ENCODE assay signal across 12 cellular contexts in the genomic region with DNA sequence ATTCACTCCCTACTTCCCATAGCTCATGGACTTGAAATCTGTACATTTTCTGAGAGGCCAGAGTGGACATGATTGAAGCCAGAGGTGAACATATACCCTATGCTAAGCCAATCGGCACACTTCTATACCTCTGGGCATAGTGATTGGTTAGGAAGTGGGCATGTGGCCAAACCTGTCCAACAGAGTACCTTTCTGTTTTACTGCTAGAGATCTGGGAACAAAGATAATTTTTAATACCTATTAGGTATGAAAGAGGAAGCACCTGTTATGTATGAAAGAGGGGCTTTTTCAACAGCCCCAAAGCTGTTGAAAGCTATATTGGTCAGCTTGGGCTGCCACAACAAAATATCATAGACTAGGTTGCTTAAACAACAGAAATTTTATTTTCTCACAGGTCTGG. TPM values are rescaled to one million over a fixed set of nuclear protein-coding genes. Genes with fewer than 3 reads are reported as not detected.
DNase-seq lines count a peak whose midpoint lies in the region; ATAC-seq, FAIRE-seq and TF ChIP-seq lines count a peak whose summit lies in the region.
"Had no signal": no experiment of that assay in that cellular context is flagged by ENCODE, and none has a peak within 500 bp of the region (broad histone marks: within the 10 kb centered on the region; RNA-seq: fewer than 3 reads in every experiment).

No MANE protein-coding gene starts in this region.

- H3K36me3 ChIP-seq in keratinocyte (ENCODE audit: control insufficient read depth in 2 of 2, extremely low read depth in 1 of 2, insufficient read depth in 2 of 2, low read length in 2 of 2) = peaks cover 5 to 9% of the 10 kb centered on the region in 2 experiments
- no peaks in the 10 kb centered on the region for H3K36me3 ChIP-seq in mammary epithelial cell (ENCODE audit: insufficient read depth, low read length)
- H3K36me3 ChIP-seq: thyroid gland had no signal

- no TSS peak for BruUV-seq in mammary epithelial cell (replicated peaks; lab: Mats Ljungman, UMichigan)

- H3K79me2 ChIP-seq in keratinocyte (ENCODE audit: control insufficient read depth, insufficient read depth, low read length) (peaks cover 72% of the 10 kb centered on the region), mammary epithelial cell (ENCODE audit: insufficient read depth, low read length) (peaks cover 84% of the 10 kb centered on the region)

- dilution Hi-C loops in keratinocyte (cut with MboI; ENCODE audit: extremely low pct_ligation_motif_present, low sequenced_read_pairs) = no loop called here
- dilution Hi-C loops in mammary epithelial cell (cut with HindIII; ENCODE audit: low sequenced_read_pairs) = no loop called here

- FAIRE-seq in keratinocyte (lab: Jason Lieb, UNC) = peak; percentile 23
- FAIRE-seq: endothelial cell of umbilical vein had no signal

- no peak for DNase-seq in keratinocyte (ENCODE audit: low read depth, low spot score)
- DNase-seq in NCI-H1105 treated with DMSO at 0.1 percent for 48 hours (lab: John Stamatoyannopoulos, UW) = no peak
- DNase-seq in NCI-H187 (lab: John Stamatoyannopoulos, UW) = no peak
- DNase-seq in HuH-7.5 (ENCODE audit: low spot score) = no peak
- DNase-seq in mammary epithelial cell = no peak
- DNase-seq: activated T-cell treated with anti-CD3 and anti-CD28 coated beads, Interleukin-2, amount 50 U/mL, for 48 hours; NCI-H2171 treated with DMSO at 0.1 percent for 48 hours; thyroid gland had no signal

- no peaks in the 10 kb centered on the region for H3K9me1 ChIP-seq in keratinocyte (ENCODE audit: control insufficient read depth, extremely low read depth, insufficient read depth, low read length)

- no peak for TF ChIP-seq CTCF in keratinocyte (optimal IDR thresholded peaks at IDR 0.05 in 1 of 3, IDR thresholded peaks at IDR 0.05 in 1 of 3, conservative IDR thresholded peaks at IDR 0.05 in 1 of 3; ENCODE audit: extremely low read depth in 1 of 3, insufficient read depth in 2 of 3, low read length in 3 of 3)
- no peak for TF ChIP-seq CTCF in mammary epithelial cell (conservative IDR thresholded peaks at IDR 0.05 in 1 of 2, IDR thresholded peaks at IDR 0.05 in 1 of 2; ENCODE audit: extremely low read depth in 1 of 2, insufficient read depth in 1 of 2, low read depth in 1 of 2, low read length in 2 of 2)

- H3K27ac ChIP-seq in keratinocyte (ENCODE audit: control insufficient read depth, insufficient read depth, low read length) (no peak overlapping the region), mammary epithelial cell (ENCODE audit: insufficient read depth, low read depth, low read length) (no peak overlapping the region)
- H3K27ac ChIP-seq: thyroid gland had no signal

- in situ Hi-C loops in mammary epithelial cell (cut with MboI; ENCODE audit: low sequenced_read_pairs in 2 of 2) = loop anchor here in 1 of 2 donors (25.0 kb wide), 1 partner anchor 244 kb away; a partner anchor contains a TSS

- H3K4me3 ChIP-seq in keratinocyte (ENCODE audit: control insufficient read depth in 2 of 3, extremely low read depth in 1 of 3, insufficient read depth in 2 of 3, low read depth in 1 of 3, low read length in 3 of 3) (no peak overlapping the region), mammary epithelial cell (replicated peaks in 1 of 3; ENCODE audit: insufficient read depth in 1 of 3, low read depth in 2 of 3, low read length in 3 of 3) (no peak overlapping the region)
- H3K4me3 ChIP-seq: thyroid gland had no signal

- 100% methylated on average over 1 of the region's 1 CpG for WGBS in mammary epithelial cell (ENCODE audit: low coverage, missing lambda C conversion rate)

- H4K20me1 ChIP-seq in keratinocyte (ENCODE audit: control insufficient read depth, extremely low read depth, insufficient read depth, low read length) = no peaks in the 10 kb centered on the region
- H4K20me1 ChIP-seq in mammary epithelial cell (ENCODE audit: insufficient read depth, low read length) = no peaks in the 10 kb centered on the region

- H3K9me3 ChIP-seq in keratinocyte (ENCODE audit: control insufficient read depth, low read depth, low read length) = peaks cover 5% of the 10 kb centered on the region
- H3K9me3 ChIP-seq in mammary epithelial cell (replicated peaks; ENCODE audit: insufficient read depth, low read length) = peaks cover 6% of the 10 kb centered on the region
- H3K9me3 ChIP-seq: thyroid gland had no signal

- H3K4me2 ChIP-seq in keratinocyte (ENCODE audit: control insufficient read depth, extremely low read depth, insufficient read depth, low read depth, low read length) = no peak overlapping the region
- no peak overlapping the region for H3K4me2 ChIP-seq in mammary epithelial cell (ENCODE audit: insufficient read depth, low read depth, low read length)

- H3K9ac ChIP-seq in keratinocyte (ENCODE audit: control insufficient read depth, extremely low read depth, insufficient read depth, low read length) = no peak overlapping the region
- H3K9ac ChIP-seq in mammary epithelial cell (ENCODE audit: insufficient read depth, low read length) = no peak overlapping the region

- H3K4me1 ChIP-seq in keratinocyte (ENCODE audit: control insufficient read depth, extremely low read depth, insufficient read depth, low read length) (peaks cover 41% of the 10 kb centered on the region), mammary epithelial cell (ENCODE audit: insufficient read depth, low read length) (peaks cover 42% of the 10 kb centered on the region)
- H3K4me1 ChIP-seq: thyroid gland had no signal

- H3K27me3 ChIP-seq in keratinocyte (ENCODE audit: control insufficient read depth, extremely low read depth, insufficient read depth, low read length) = no peaks in the 10 kb centered on the region
- H3K27me3 ChIP-seq in mammary epithelial cell (ENCODE audit: insufficient read depth, low read length) = no peaks in the 10 kb centered on the region
- H3K27me3 ChIP-seq: thyroid gland had no signal

- ATAC-seq in GM18873 (IDR thresholded peaks at IDR 0.05; ENCODE audit: low FRiP score, unreplicated experiment) (peak; percentile 60), GM21723 (IDR thresholded peaks at IDR 0.05; ENCODE audit: unreplicated experiment) (peak; percentile 64), HG03280 (IDR thresholded peaks at IDR 0.05; ENCODE audit: unreplicated experiment) (peak; percentile 45)

- H2AFZ ChIP-seq in keratinocyte (ENCODE audit: control insufficient read depth, low read length) = no peak overlapping the region
- no peak overlapping the region for H2AFZ ChIP-seq in mammary epithelial cell (ENCODE audit: low read depth, low read length)

- intact Hi-C loops in mammary epithelial cell (cut with micrococcal nuclease) = no loop called here

- CTCF ChIA-PET in mammary epithelial cell (lab: Charles Lee; ENCODE audit: low non-redundant PET) = interaction anchor here (0.5 kb wide), 1 partner anchor 439 kb away, joined by 3 read pairs; no protein-coding TSS in a partner anchor

RNA-seq across cellular contexts. Expression of a gene that starts 27.7 kb away (rescaled TPM):
- polyA plus RNA-seq in keratinocyte (43.7 to 81.2 TPM (median 44.5 TPM) in 3 replicates), mammary epithelial cell (24.8 TPM)
- polyA plus RNA-seq in keratinocyte (2011; ENCODE audit: low read depth) = 65.7 TPM
- polyA plus RNA-seq in keratinocyte (2011; cell fraction: cytosol; rRNA removed) = 38.5 and 81.6 TPM in 2 replicates
- polyA plus RNA-seq in keratinocyte (2011; cell fraction: nucleus; rRNA removed) = 47.4 and 66.0 TPM in 2 replicates
- polyA plus RNA-seq in keratinocyte (2012; ENCODE audit: low replicate concordance) = 29.8 and 39.9 TPM in 2 replicates
- polyA minus RNA-seq in keratinocyte (17.9 to 54.3 TPM (median 30.3 TPM) in 3 replicates), mammary epithelial cell (82.4 TPM)
- polyA minus RNA-seq in keratinocyte (2011; cell fraction: cytosol; rRNA and poly(A)+ RNA removed) = 27.4 TPM
- polyA minus RNA-seq in keratinocyte (2011; cell fraction: nucleus; rRNA and poly(A)+ RNA removed) = 29.4 and 67.4 TPM in 2 replicates
- 10 to 100 TPM; 49.7 to 57.0 TPM for total RNA-seq in mammary epithelial cell

RNA-seq across cellular contexts. Expression of a gene that starts 28.0 kb away (rescaled TPM):
- polyA plus RNA-seq in keratinocyte = 11.8 to 22.9 TPM (median 16.6 TPM) in 3 replicates
- 2.2 TPM for polyA plus RNA-seq in keratinocyte (2011; ENCODE audit: low read depth)
- 9.6 and 19.1 TPM in 2 replicates for polyA plus RNA-seq in keratinocyte (2011; cell fraction: cytosol; rRNA removed)
- 19.5 and 25.4 TPM in 2 replicates for polyA plus RNA-seq in keratinocyte (2011; cell fraction: nucleus; rRNA removed)
- polyA plus RNA-seq in keratinocyte (2012; ENCODE audit: low replicate concordance) = 8.5 and 11.8 TPM in 2 replicates
- 12.5 to 38.5 TPM (median 21.1 TPM) in 3 replicates for polyA minus RNA-seq in keratinocyte
- 13.6 TPM for polyA minus RNA-seq in keratinocyte (2011; cell fraction: cytosol; rRNA and poly(A)+ RNA removed)
- 20.5 and 32.6 TPM in 2 replicates for polyA minus RNA-seq in keratinocyte (2011; cell fraction: nucleus; rRNA and poly(A)+ RNA removed)
- 10 to 100 TPM; 22.8 to 25.2 TPM for total RNA-seq in mammary epithelial cell
- 7.2 TPM for polyA plus RNA-seq in mammary epithelial cell
- polyA minus RNA-seq in mammary epithelial cell = 6.8 TPM
